In the genomic region with DNA sequence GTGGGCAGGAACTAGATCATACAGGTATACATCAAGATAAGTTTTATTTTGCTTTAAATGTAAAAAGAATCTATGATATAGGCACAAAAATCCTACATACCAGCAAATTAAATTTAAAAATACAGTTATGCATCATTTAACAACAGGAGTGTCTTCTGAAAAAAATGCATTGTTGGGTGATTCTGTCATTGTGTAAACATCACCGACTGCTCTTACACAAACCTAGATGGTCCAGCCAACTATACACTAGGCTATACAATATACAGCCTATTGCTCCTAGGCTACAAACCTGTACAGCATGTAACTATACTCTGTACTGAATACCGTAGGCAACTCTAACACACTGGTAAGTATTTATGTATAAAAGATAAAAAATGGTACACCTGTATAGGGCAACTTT, we compare ENCODE assay signal across 16 cellular contexts.
DNase-seq lines count a peak whose midpoint lies in the region; ATAC-seq lines count a peak whose summit lies in the region.
"Had no signal": no experiment of that assay in that cellular context is flagged by ENCODE, and none has a peak within 500 bp of the region (broad histone marks: within the 10 kb centered on the region; RNA-seq: fewer than 3 reads in every experiment).

No MANE protein-coding gene starts in this region.

- H3K9me3 ChIP-seq in adipocyte (ENCODE audit: control insufficient read depth, low read length), result no peaks in the 10 kb centered on the region

- no peak overlapping the region for H3K9ac ChIP-seq in adipocyte (ENCODE audit: low read length)

- ATAC-seq in HG03565 (IDR thresholded peaks at IDR 0.05; ENCODE audit: unreplicated experiment), result no peak
- ATAC-seq: right cardiac atrium; stimulated activated naive B cell treated with anti-CD40 and anti-IgM and Interleukin-4, amounts not matched to agents 10 μg/mL and 1 μg/mL and 100 μg/mL, for 72 hours had no signal

- peaks cover 5% of the 10 kb centered on the region for H3K4me1 ChIP-seq in adipocyte (ENCODE audit: control insufficient read depth, insufficient read depth, low read length)

- H3K36me3 ChIP-seq in adipocyte (ENCODE audit: control insufficient read depth, insufficient read depth, low read length, severe bottlenecking), result no peaks in the 10 kb centered on the region

- no peak overlapping the region for H3K4me3 ChIP-seq in adipocyte (ENCODE audit: low read length)

- peak; percentile 6 for DNase-seq in AG08395 (ENCODE audit: low spot score)
- peak; percentile 35 for DNase-seq in HT1080 (ENCODE audit: low read depth)
- peak; percentile 73 for DNase-seq in adipocyte (ENCODE audit: low read depth)
- peak; percentile 38 for DNase-seq in glomerular visceral epithelial cell (ENCODE audit: extremely low spot score)
- no peak for DNase-seq in islet precursor cell
- DNase-seq in mucosa of gallbladder (ENCODE audit: low spot score), result no peak
- no peak for DNase-seq in H4 (ENCODE audit: low spot score)
- DNase-seq: activated CD4-positive, CD25-positive, alpha-beta regulatory T cell; activated naive CD8-positive, alpha-beta T cell treated with anti-CD3 and anti-CD28 coated beads, Interleukin-2, amount 10 ng/mL, durations not matched to agents 7 days and 5 days; cortex of kidney; DMS79; foreskin melanocyte; NCI-H2081; right cardiac atrium; stimulated activated naive B cell treated with anti-CD40 and anti-IgM and Interleukin-4, amounts not matched to agents 10 μg/mL and 1 μg/mL and 100 μg/mL, for 72 hours had no signal

- no peaks in the 10 kb centered on the region for H3K27me3 ChIP-seq in adipocyte (replicated peaks; ENCODE audit: control insufficient read depth, insufficient read depth, low read length)

Comparison
In these comparisons a context has a peak if more than half of its experiments do, and no peak if none do; other contexts are left out.
1. DNase-seq: peak in AG08395 (single experiment), HT1080 (single experiment), adipocyte (single experiment) and glomerular visceral epithelial cell (single experiment); none in islet precursor cell (single experiment), mucosa of gallbladder (single experiment) and H4 (single experiment).